In the genomic region with DNA sequence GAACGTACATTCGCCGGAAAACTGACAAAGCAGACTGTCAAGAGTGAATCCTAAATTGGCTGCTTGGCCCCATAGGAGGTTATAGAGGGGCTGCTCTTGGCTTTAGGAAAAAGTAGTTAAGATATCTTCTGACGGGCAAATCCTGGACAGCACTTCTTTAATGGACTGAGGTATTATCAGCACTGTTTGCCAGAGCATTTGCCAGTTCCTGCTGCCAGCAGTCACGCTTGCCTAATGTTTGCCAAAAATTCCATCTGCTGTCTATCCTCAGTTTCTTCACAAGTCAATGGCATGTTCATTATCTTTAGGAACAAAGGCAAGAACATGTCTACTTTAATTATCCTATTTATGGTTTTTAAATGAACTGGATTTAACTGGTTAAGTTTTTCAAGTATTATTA, we compare ENCODE assay signal across 20 cellular contexts. TPM values are rescaled to one million over a fixed set of nuclear protein-coding genes. Genes with fewer than 3 reads are reported as not detected.
DNase-seq lines count a peak whose midpoint lies in the region; ATAC-seq, FAIRE-seq and TF ChIP-seq lines count a peak whose summit lies in the region.
"Had no signal": no experiment of that assay in that cellular context is flagged by ENCODE, and none has a peak within 500 bp of the region (broad histone marks: within the 10 kb centered on the region; RNA-seq: fewer than 3 reads in every experiment).

No MANE protein-coding gene starts in this region.

- TF ChIP-seq POLR2A in GM12892 (IDR thresholded peaks at IDR 0.05; ENCODE audit: low read depth, low read length), result no peak

- no peaks in the 10 kb centered on the region for H3K27me3 Mint-ChIP-seq in stimulated activated naive CD8-positive, alpha-beta T cell treated with anti-CD3 and anti-CD28 coated beads, Interleukin-15, amount 100 ng/mL, for 72 hours

- H3K9me3 Mint-ChIP-seq in stimulated activated naive CD8-positive, alpha-beta T cell treated with anti-CD3 and anti-CD28 coated beads, Interleukin-15, amount 100 ng/mL, for 72 hours, result peaks cover 4 to 8% of the 10 kb centered on the region in 2 donors

- H3K27ac Mint-ChIP-seq in stimulated activated naive CD8-positive, alpha-beta T cell treated with anti-CD3 and anti-CD28 coated beads, Interleukin-15, amount 100 ng/mL, for 72 hours, result no peak overlapping the region
- H3K27ac Mint-ChIP-seq: CD4-positive, CD25-positive, alpha-beta regulatory T cell had no signal

- no peaks in the 10 kb centered on the region for H3K9me3 ChIP-seq in right cardiac atrium (ENCODE audit: control insufficient read depth, low read length)
- H3K9me3 ChIP-seq: HAP-1 had no signal

- peak; percentile 92 for ATAC-seq in Right ventricle myocardium superior (ENCODE audit: poor library complexity)
- no peak for ATAC-seq in right cardiac atrium
- no peak for ATAC-seq in stimulated activated naive CD8-positive, alpha-beta T cell treated with anti-CD3 and anti-CD28 coated beads, Interleukin-15, amount 100 ng/mL, for 72 hours
- no peak for ATAC-seq in HG03354 (IDR thresholded peaks at IDR 0.05; ENCODE audit: poor library complexity, severe bottlenecking, unreplicated experiment)
- ATAC-seq: HepG2 had no signal

- no peak overlapping the region for H3K4me3 ChIP-seq in right cardiac atrium (ENCODE audit: low read length)
- H3K4me3 ChIP-seq: BLaER1 treated with 17β-estradiol and CSF1 and Interleukin-3, amounts not matched to agents 10 nM and 100 nM; HAP-1 had no signal

- H3K27ac ChIP-seq in right cardiac atrium (ENCODE audit: low read length), result no peak overlapping the region
- H3K27ac ChIP-seq: BLaER1 treated with 17β-estradiol and CSF1 and Interleukin-3, amounts not matched to agents 10 nM and 100 nM had no signal

- H3K4me1 Mint-ChIP-seq in stimulated activated naive CD8-positive, alpha-beta T cell treated with anti-CD3 and anti-CD28 coated beads, Interleukin-15, amount 100 ng/mL, for 72 hours, result no peaks in the 10 kb centered on the region
- H3K4me1 Mint-ChIP-seq: CD4-positive, CD25-positive, alpha-beta regulatory T cell had no signal

- no peak for DNase-seq in Right ventricle myocardium superior
- DNase-seq in right cardiac atrium, result no peak
- DNase-seq in Ammon's horn (ENCODE audit: low spot score), result peak; percentile 28
- no peak for DNase-seq in GM12892 (ENCODE audit: insufficient read length)
- peak; percentile 79 for DNase-seq in NCI-H446 treated with DMSO at 0.1 percent for 48 hours (lab: John Stamatoyannopoulos, UW)
- DNase-seq in NCI-H2196 (lab: John Stamatoyannopoulos, UW; ENCODE audit: unreplicated experiment), result no peak
- no peak for DNase-seq in stimulated activated naive CD8-positive, alpha-beta T cell treated with anti-CD3 and anti-CD28 coated beads, Interleukin-15, amount 100 ng/mL, for 72 hours
- DNase-seq: 8988T; AML-193; CD4-positive, CD25-positive, alpha-beta regulatory T cell; DMS79 treated with DMSO at 0.1 percent for 48 hours; EL; GDM1 had no signal

- no peak overlapping the region for H3K4me3 Mint-ChIP-seq in stimulated activated naive CD8-positive, alpha-beta T cell treated with anti-CD3 and anti-CD28 coated beads, Interleukin-15, amount 100 ng/mL, for 72 hours
- H3K4me3 Mint-ChIP-seq: CD4-positive, CD25-positive, alpha-beta regulatory T cell had no signal

- intact Hi-C loops in Right ventricle myocardium superior (cut with DNase I), result no loop called here
- intact Hi-C loops in right cardiac atrium (cut with DNase I), result no loop called here

- H3K4me1 ChIP-seq in right cardiac atrium (ENCODE audit: control insufficient read depth, insufficient read depth, low read length), result no peaks in the 10 kb centered on the region
- H3K4me1 ChIP-seq: HAP-1 had no signal

- WGBS in right cardiac atrium, result 50% methylated on average over 5 of the region's 5 CpGs

- no peaks in the 10 kb centered on the region for H3K27me3 ChIP-seq in right cardiac atrium (ENCODE audit: control insufficient read depth, insufficient read depth)
- H3K27me3 ChIP-seq: BLaER1 treated with 17β-estradiol and CSF1 and Interleukin-3, amounts not matched to agents 10 nM and 100 nM had no signal

- FAIRE-seq in GM12892 (lab: Jason Lieb, UNC), result peak; percentile 27
- FAIRE-seq: GM19239, H1, HepG2, HTR-8/SVneo had no signal

RNA-seq across cellular contexts. Expression of a gene that starts 25.8 kb away (rescaled TPM):
- total RNA-seq in Right ventricle myocardium superior (27.0 TPM), right cardiac atrium (10 to 100 TPM; 32.5 to 42.6 (median 33.3) TPM)
- 23.2 TPM for polyA plus RNA-seq in right cardiac atrium
- 60.0 TPM for polyA plus RNA-seq in GM12892 (2012; ENCODE audit: missing spikeins)

Comparison
In these comparisons a context has a peak if more than half of its experiments do, and no peak if none do; other contexts are left out.
1. DNase-seq: peak in Ammon's horn (single experiment) and NCI-H446 treated with DMSO at 0.1 percent for 48 hours (single experiment); none in Right ventricle myocardium superior (single experiment), right cardiac atrium (0 of 3), GM12892 (single experiment), NCI-H2196 (single experiment) and stimulated activated naive CD8-positive, alpha-beta T cell treated with anti-CD3 and anti-CD28 coated beads, Interleukin-15, amount 100 ng/mL, for 72 hours (0 of 2).